In the genomic region with DNA sequence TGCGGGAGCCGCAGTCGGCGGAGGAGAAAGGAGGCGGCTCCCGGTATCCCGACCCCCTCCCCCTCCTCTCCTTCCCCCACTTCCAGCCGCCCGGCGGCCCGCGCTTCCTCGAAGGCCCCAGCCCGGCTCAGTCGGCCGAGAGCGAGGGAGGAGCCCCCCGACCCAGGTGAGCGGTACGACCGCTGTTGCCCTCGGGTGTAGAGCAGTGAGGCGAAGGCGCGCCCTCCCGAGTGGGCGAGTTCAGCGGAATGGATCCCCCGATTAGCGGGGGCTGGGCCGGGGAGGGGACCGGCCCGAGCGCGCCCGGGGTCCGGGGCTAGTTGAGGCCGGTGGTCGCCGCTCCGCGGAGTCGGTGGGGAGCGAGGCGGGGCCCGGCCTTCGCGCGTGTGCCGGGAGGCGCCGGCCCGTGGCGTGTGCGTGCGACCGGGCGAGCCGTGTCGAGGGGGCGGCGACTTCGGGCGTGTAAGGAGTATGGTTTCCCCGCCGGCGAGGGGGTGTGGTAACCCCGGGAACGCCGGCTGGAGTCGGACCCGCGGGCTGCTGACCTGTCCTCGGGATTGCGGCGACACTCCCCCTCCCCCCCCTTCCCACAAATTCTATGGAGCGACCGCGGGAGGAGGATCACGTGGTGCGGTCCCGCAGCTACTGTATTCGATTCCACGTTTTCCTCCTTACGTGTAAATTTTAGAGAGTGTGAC, we compare ENCODE assay signal across 8 cellular contexts. TPM values are rescaled to one million over a fixed set of nuclear protein-coding genes. Genes with fewer than 3 reads are reported as not detected.
DNase-seq lines count a peak whose midpoint lies in the region; ATAC-seq and TF ChIP-seq lines count a peak whose summit lies in the region.

No MANE protein-coding gene starts in this region.

- intact Hi-C loops in tibial artery (cut with DNase I; ENCODE audit: low total_unique reads), result loop anchor here (10.0 kb wide), 1 partner anchor 1517 kb away; a partner anchor contains a TSS

- DNase-seq in GM06990 (ENCODE audit: extremely low read depth, insufficient read length) (peak; percentile 54), NCI-H69 (lab: John Stamatoyannopoulos, UW) (peak; percentile 36), fibroblast of pulmonary artery (ENCODE audit: low read depth) (peak; percentile 46), neural crest cell (ENCODE audit: low read depth, low spot score) (peak; percentile 36), tibial artery (peak; percentile 74 to 87), globus pallidus (ENCODE audit: low spot score) (no peak)

- H3K9me3 Mint-ChIP-seq in activated T-helper 17 cell treated with anti-CD3 and anti-CD28 coated beads, Interleukin-2, amount 50 U/mL, for 72 hours, result no peaks in the 10 kb centered on the region
- no peaks in the 10 kb centered on the region for H3K9me3 Mint-ChIP-seq in neural crest cell

- ATAC-seq in HG02642 (IDR thresholded peaks at IDR 0.05; ENCODE audit: poor library complexity, unreplicated experiment), result peak; percentile 43
- ATAC-seq in activated T-helper 17 cell treated with anti-CD3 and anti-CD28 coated beads, Interleukin-2, amount 50 U/mL, for 72 hours (replicated peaks), result peak; percentile 59

- H3K27me3 ChIP-seq in GM06990 (replicated peaks; ENCODE audit: control insufficient read depth, insufficient read depth, low read length) (no peaks in the 10 kb centered on the region), tibial artery (no peaks in the 10 kb centered on the region)

- H3K36me3 Mint-ChIP-seq in activated T-helper 17 cell treated with anti-CD3 and anti-CD28 coated beads, Interleukin-2, amount 50 U/mL, for 72 hours (ENCODE audit: low read depth), result no peaks in the 10 kb centered on the region
- H3K36me3 Mint-ChIP-seq in neural crest cell (ENCODE audit: low read depth), result no peaks in the 10 kb centered on the region

- peak overlapping the region; percentile 87 for H3K27ac Mint-ChIP-seq in activated T-helper 17 cell treated with anti-CD3 and anti-CD28 coated beads, Interleukin-2, amount 50 U/mL, for 72 hours
- peak overlapping the region; percentile 96 for H3K27ac Mint-ChIP-seq in neural crest cell (ENCODE audit: unreplicated experiment)

- H3K4me3 Mint-ChIP-seq in activated T-helper 17 cell treated with anti-CD3 and anti-CD28 coated beads, Interleukin-2, amount 50 U/mL, for 72 hours, result peak overlapping the region; percentile 92
- peak overlapping the region; percentile 88 for H3K4me3 Mint-ChIP-seq in neural crest cell

- H3K9me3 ChIP-seq in tibial artery, result no peaks in the 10 kb centered on the region

- H3K27ac ChIP-seq in tibial artery, result peak overlapping the region; percentile 97 to 100

- H3K36me3 ChIP-seq in GM06990 (ENCODE audit: control insufficient read depth, insufficient read depth, low read length), result no peaks in the 10 kb centered on the region
- H3K36me3 ChIP-seq in tibial artery, result no peaks in the 10 kb centered on the region

- peak overlapping the region; percentile 93 for H3K4me3 ChIP-seq in GM06990 (replicated peaks; ENCODE audit: low read depth, low read length)
- H3K4me3 ChIP-seq in fibroblast of pulmonary artery (replicated peaks; ENCODE audit: low read depth, low read length), result peak overlapping the region; percentile 85
- H3K4me3 ChIP-seq in tibial artery, result peak overlapping the region; percentile 69 to 91

- TF ChIP-seq CTCF in GM06990 (IDR thresholded peaks at IDR 0.05; ENCODE audit: insufficient read depth, low read length, poor library complexity, severe bottlenecking), result no peak
- no peak for TF ChIP-seq CTCF in fibroblast of pulmonary artery (IDR thresholded peaks at IDR 0.05; ENCODE audit: low read length, missing control alignments)
- TF ChIP-seq CTCF in neural crest cell (conservative IDR thresholded peaks at IDR 0.05), result no peak
- no peak for TF ChIP-seq CTCF in tibial artery (IDR thresholded peaks at IDR 0.05)

- peaks cover 10% of the 10 kb centered on the region for H3K4me1 Mint-ChIP-seq in activated T-helper 17 cell treated with anti-CD3 and anti-CD28 coated beads, Interleukin-2, amount 50 U/mL, for 72 hours
- peaks cover 39% of the 10 kb centered on the region for H3K4me1 Mint-ChIP-seq in neural crest cell

- H3K27me3 Mint-ChIP-seq in activated T-helper 17 cell treated with anti-CD3 and anti-CD28 coated beads, Interleukin-2, amount 50 U/mL, for 72 hours, result peaks cover 3% of the 10 kb centered on the region
- H3K27me3 Mint-ChIP-seq in neural crest cell (ENCODE audit: low read depth), result no peaks in the 10 kb centered on the region

- H3K4me1 ChIP-seq in tibial artery, result peaks cover 0 to 37% (median 17%) of the 10 kb centered on the region in 4 donors

RNA-seq across cellular contexts. Expression of a gene that starts 0.5 kb away (rescaled TPM):
- 1 to 10 TPM in 1 of 2 donors, under 1 TPM in 1; 0.95 to 1.4 TPM for total RNA-seq in activated T-helper 17 cell treated with anti-CD3 and anti-CD28 coated beads, Interleukin-2, amount 50 U/mL, for 72 hours
- 64.2 and 66.1 TPM in 2 replicates for total RNA-seq in neural crest cell

RNA-seq across cellular contexts. Expression of a gene that starts 35.7 kb away (rescaled TPM):
- not detected for total RNA-seq in activated T-helper 17 cell treated with anti-CD3 and anti-CD28 coated beads, Interleukin-2, amount 50 U/mL, for 72 hours
- total RNA-seq in neural crest cell, result not detected in 2 replicates

Comparison
In these comparisons a context has a peak if more than half of its experiments do, and no peak if none do; other contexts are left out.
1. RNA of a gene that starts 0.5 kb away (total RNA-seq): 64.2 to 66.1 TPM in neural crest cell; 0.95 to 1.4 TPM in activated T-helper 17 cell treated with anti-CD3 and anti-CD28 coated beads, Interleukin-2, amount 50 U/mL, for 72 hours; every median in the first group is over 10 times any median in the second.
2. Peak in every context shown above with its lines, with median percentiles within 50 percentile points of each other: H3K4me3 ChIP-seq.